ENCODE assay signal across 3 cellular contexts in genomic region chr6:4582506-4582905, GRCh38.
A peak's percentile ranks its signal among the peaks of the same experiment; 100 is the strongest.
TF ChIP-seq lines count a peak whose summit lies in the region.

No MANE protein-coding gene starts in this region.

TF ChIP-seq in A549, 52 proteins besides CTCF, POLR2A, EP300 and RAD21:
- TF ChIP-seq, protein P1, sequence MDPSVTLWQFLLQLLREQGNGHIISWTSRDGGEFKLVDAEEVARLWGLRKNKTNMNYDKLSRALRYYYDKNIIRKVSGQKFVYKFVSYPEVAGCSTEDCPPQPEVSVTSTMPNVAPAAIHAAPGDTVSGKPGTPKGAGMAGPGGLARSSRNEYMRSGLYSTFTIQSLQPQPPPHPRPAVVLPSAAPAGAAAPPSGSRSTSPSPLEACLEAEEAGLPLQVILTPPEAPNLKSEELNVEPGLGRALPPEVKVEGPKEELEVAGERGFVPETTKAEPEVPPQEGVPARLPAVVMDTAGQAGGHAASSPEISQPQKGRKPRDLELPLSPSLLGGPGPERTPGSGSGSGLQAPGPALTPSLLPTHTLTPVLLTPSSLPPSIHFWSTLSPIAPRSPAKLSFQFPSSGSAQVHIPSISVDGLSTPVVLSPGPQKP (IDR thresholded peaks at IDR 0.05; ENCODE audit: low read depth, low read length) = no peak
- TF ChIP-seq SMC3 (IDR thresholded peaks at IDR 0.05) (no peak), ZC3H11A (IDR thresholded peaks at IDR 0.05) (no peak), FOXS1 (CRISPR knock-in tag; IDR thresholded peaks at IDR 0.05) (no peak), TP53 (CRISPR knock-in tag; IDR thresholded peaks at IDR 0.05) (no peak), CEBPB (IDR thresholded peaks at IDR 0.05) (peak in 1 of 2 experiments; percentile 37; a peak in 1 of 4 replicates), CBX2 (IDR thresholded peaks at IDR 0.05; ENCODE audit: borderline replicate concordance, low read depth) (no peak), ZFP36 (IDR thresholded peaks at IDR 0.05; ENCODE audit: borderline replicate concordance, partially characterized antibody) (no peak), ZNF302 (CRISPR knock-in tag; IDR thresholded peaks at IDR 0.05) (no peak)
- TF ChIP-seq, protein P2, sequence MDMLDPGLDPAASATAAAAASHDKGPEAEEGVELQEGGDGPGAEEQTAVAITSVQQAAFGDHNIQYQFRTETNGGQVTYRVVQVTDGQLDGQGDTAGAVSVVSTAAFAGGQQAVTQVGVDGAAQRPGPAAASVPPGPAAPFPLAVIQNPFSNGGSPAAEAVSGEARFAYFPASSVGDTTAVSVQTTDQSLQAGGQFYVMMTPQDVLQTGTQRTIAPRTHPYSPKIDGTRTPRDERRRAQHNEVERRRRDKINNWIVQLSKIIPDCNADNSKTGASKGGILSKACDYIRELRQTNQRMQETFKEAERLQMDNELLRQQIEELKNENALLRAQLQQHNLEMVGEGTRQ (IDR thresholded peaks at IDR 0.05) = no peak
- TF ChIP-seq, protein P3, sequence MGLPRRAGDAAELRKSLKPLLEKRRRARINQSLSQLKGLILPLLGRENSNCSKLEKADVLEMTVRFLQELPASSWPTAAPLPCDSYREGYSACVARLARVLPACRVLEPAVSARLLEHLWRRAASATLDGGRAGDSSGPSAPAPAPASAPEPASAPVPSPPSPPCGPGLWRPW (IDR thresholded peaks at IDR 0.05) = peak; percentile 21; the same call in 1 of the 2 replicates

TF ChIP-seq in IMR-90, 13 proteins besides CTCF, POLR2A, EP300 and RAD21:
- TF ChIP-seq CEBPB (IDR thresholded peaks at IDR 0.05; ENCODE audit: low read depth, low read length) (peak; percentile 93), NFE2L2 (IDR thresholded peaks at IDR 0.05; ENCODE audit: low read depth, low read length) (no peak)

TF ChIP-seq in HepG2, 621 proteins besides CTCF, POLR2A, EP300 and RAD21:
- no peak for TF ChIP-seq RFX1 (IDR thresholded peaks at IDR 0.05)
- TF ChIP-seq CEBPB (IDR thresholded peaks at IDR 0.05; ENCODE audit: borderline replicate concordance, low read depth, low read length) = peak; percentile 48; the same call in 1 of the 2 replicates
TF ChIP-seq in HepG2: peak in this region for 1.
